23 cellular contexts compared by ENCODE assay signal in genomic region chr3:53229606-53230005, GRCh38.
"Had no signal": no experiment of that assay in that cellular context is flagged by ENCODE, and none has a peak within 500 bp of the region (broad histone marks: within the 10 kb centered on the region; RNA-seq: fewer than 3 reads in every experiment).

No MANE protein-coding gene starts in this region.

- H3K27ac ChIP-seq: body of pancreas, cardiac muscle cell, foreskin keratinocyte, psoas muscle, right atrium auricular region, upper lobe of left lung had no signal

- DNase-seq: activated B cell treated with CpG ODN at 0.5 μM for 24 hours; activated CD4-positive, alpha-beta T cell treated with anti-CD3 and anti-CD28 coated beads for 36 hours; activated CD4-positive, alpha-beta T cell treated with anti-CD3 and anti-CD28 coated beads, Interleukin-2, amount 50 U/mL, for 48 hours; activated CD8-positive, alpha-beta memory T cell treated with anti-CD3 and anti-CD28 coated beads, Interleukin-2, amount 50 U/mL, for 48 hours; activated gamma-delta T cell; activated T-cell treated with anti-CD3 and anti-CD28 coated beads, Interleukin-2, amount 50 U/mL, for 48 hours; anterior cingulate cortex; body of pancreas; foreskin keratinocyte; immature natural killer cell; kidney glomerular epithelial cell; left ventricle myocardium inferior; mammary epithelial cell; naive thymus-derived CD8-positive, alpha-beta T cell; stimulated activated CD4-positive, alpha-beta T cell treated with anti-CD3 and anti-CD28 coated beads, Interleukin-4, amount 100 ng/mL, for 4 hours; stimulated activated naive CD8-positive, alpha-beta T cell treated with anti-CD3 and anti-CD28 coated beads, Interleukin-15, Interleukin-2, amounts not matched to agents 100 U/mL and 50 U/mL, for 24 hours; T1000; upper lobe of left lung had no signal

- H3K4me1 ChIP-seq: body of pancreas, foreskin keratinocyte, psoas muscle, right atrium auricular region, upper lobe of left lung had no signal

- H3K4me1 Mint-ChIP-seq: activated B cell treated with CpG ODN at 0.5 μM for 24 hours; activated CD4-positive, alpha-beta T cell treated with anti-CD3 and anti-CD28 coated beads for 36 hours; mesothelial cell of epicardium had no signal

- H3K27ac Mint-ChIP-seq: activated B cell treated with CpG ODN at 0.5 μM for 24 hours; activated CD4-positive, alpha-beta T cell treated with anti-CD3 and anti-CD28 coated beads for 36 hours; mesothelial cell of epicardium; T-helper 1 cell treated with Interleukin-12 subunit alpha and Interleukin-12 subunit beta and Interleukin-4 antibody, amounts not matched to agents 30 μg/mL and 1 μg/mL, for 36 hours had no signal

- H3K9me3 ChIP-seq: body of pancreas, left ventricle myocardium inferior, psoas muscle, right atrium auricular region, upper lobe of left lung had no signal

- H3K27me3 ChIP-seq: body of pancreas, cardiac muscle cell, foreskin keratinocyte, right atrium auricular region, upper lobe of left lung had no signal

- H3K4me3 Mint-ChIP-seq: activated B cell treated with CpG ODN at 0.5 μM for 24 hours; activated CD4-positive, alpha-beta T cell treated with anti-CD3 and anti-CD28 coated beads for 36 hours; immature natural killer cell; mesothelial cell of epicardium; naive thymus-derived CD8-positive, alpha-beta T cell; T-helper 1 cell treated with Interleukin-12 subunit alpha and Interleukin-12 subunit beta and Interleukin-4 antibody, amounts not matched to agents 30 μg/mL and 1 μg/mL, for 36 hours had no signal

- H3K27me3 Mint-ChIP-seq: activated B cell treated with CpG ODN at 0.5 μM for 24 hours; activated CD4-positive, alpha-beta T cell treated with anti-CD3 and anti-CD28 coated beads for 36 hours; naive thymus-derived CD8-positive, alpha-beta T cell had no signal

- H3K4me3 ChIP-seq: body of pancreas, cardiac muscle cell, left ventricle myocardium inferior, psoas muscle, right atrium auricular region, upper lobe of left lung had no signal

- ATAC-seq: activated CD4-positive, alpha-beta T cell treated with anti-CD3 and anti-CD28 coated beads for 36 hours; body of pancreas; foreskin keratinocyte; naive thymus-derived CD8-positive, alpha-beta T cell; psoas muscle; stimulated activated naive CD8-positive, alpha-beta T cell treated with anti-CD3 and anti-CD28 coated beads, Interleukin-15, Interleukin-2, amounts not matched to agents 100 U/mL and 50 U/mL, for 24 hours had no signal

- H3K9me3 Mint-ChIP-seq: activated B cell treated with CpG ODN at 0.5 μM for 24 hours; immature natural killer cell; mesothelial cell of epicardium; naive thymus-derived CD8-positive, alpha-beta T cell; T-helper 1 cell treated with Interleukin-12 subunit alpha and Interleukin-12 subunit beta and Interleukin-4 antibody, amounts not matched to agents 30 μg/mL and 1 μg/mL, for 36 hours had no signal
